23 cellular contexts compared by ENCODE assay signal in genomic region chr9:134972140-134972539, GRCh38. TPM values are rescaled to one million over a fixed set of nuclear protein-coding genes. Genes with fewer than 3 reads are reported as not detected.
"Had no signal": no experiment of that assay in that cellular context is flagged by ENCODE, and none has a peak within 500 bp of the region (broad histone marks: within the 10 kb centered on the region; RNA-seq: fewer than 3 reads in every experiment).

No MANE protein-coding gene starts in this region.

- H3K4me1 Mint-ChIP-seq: activated naive CD8-positive, alpha-beta T cell treated with anti-CD3 and anti-CD28 coated beads for 36 hours; central memory CD8-positive, alpha-beta T cell; naive thymus-derived CD8-positive, alpha-beta T cell; stimulated activated naive B cell treated with anti-CD40 and anti-IgM and Interleukin-4, amounts not matched to agents 10 μg/mL and 1 μg/mL and 100 μg/mL, for 72 hours had no signal

- H3K9me3 Mint-ChIP-seq: activated naive CD8-positive, alpha-beta T cell treated with anti-CD3 and anti-CD28 coated beads for 36 hours; activated T-helper 1 cell treated with anti-CD3 and anti-CD28 coated beads, Interleukin-12 subunit alpha, Interleukin-12 subunit beta, Interleukin-2, Interleukin-4 antibody, amounts not matched to agents 30 ng/mL and 10 ng/mL and 1 ng/mL, durations not matched to agents 14 hours and 24 hours and 36 hours; central memory CD8-positive, alpha-beta T cell; naive thymus-derived CD8-positive, alpha-beta T cell; stimulated activated naive B cell treated with anti-CD40 and anti-IgM and Interleukin-4, amounts not matched to agents 10 μg/mL and 1 μg/mL and 100 μg/mL, for 72 hours had no signal

- H3K9me3 ChIP-seq: colonic mucosa, esophagus muscularis mucosa, neutrophil, pancreas, thoracic aorta had no signal

- H3K27ac ChIP-seq: colonic mucosa, dorsolateral prefrontal cortex, esophagus muscularis mucosa, pancreas, skin epidermis, thoracic aorta had no signal

- H3K27ac Mint-ChIP-seq: activated CD8-positive, alpha-beta T cell treated with anti-CD3 and anti-CD28 coated beads, Interleukin-2, amount 10 ng/mL, durations not matched to agents 7 days and 5 days; activated naive CD8-positive, alpha-beta T cell treated with anti-CD3 and anti-CD28 coated beads for 36 hours; activated T-helper 1 cell treated with anti-CD3 and anti-CD28 coated beads, Interleukin-12 subunit alpha, Interleukin-12 subunit beta, Interleukin-2, Interleukin-4 antibody, amounts not matched to agents 30 ng/mL and 10 ng/mL and 1 ng/mL, durations not matched to agents 14 hours and 24 hours and 36 hours; naive thymus-derived CD8-positive, alpha-beta T cell; stimulated activated naive B cell treated with anti-CD40 and anti-IgM and Interleukin-4, amounts not matched to agents 10 μg/mL and 1 μg/mL and 100 μg/mL, for 72 hours had no signal

- ATAC-seq: activated CD8-positive, alpha-beta T cell treated with anti-CD3 and anti-CD28 coated beads, Interleukin-2, amount 10 ng/mL, durations not matched to agents 7 days and 5 days; naive thymus-derived CD8-positive, alpha-beta T cell; pancreas; stimulated activated naive B cell treated with anti-CD40 and anti-IgM and Interleukin-4, amounts not matched to agents 10 μg/mL and 1 μg/mL and 100 μg/mL, for 72 hours had no signal

- DNase-seq: activated CD4-positive, alpha-beta T cell treated with anti-CD3 and anti-CD28 coated beads for 1 hour; activated CD4-positive, alpha-beta T cell treated with anti-CD3 and anti-CD28 coated beads, Interleukin-2, amount 50 U/mL, for 1 hour; activated CD8-positive, alpha-beta T cell treated with anti-CD3 and anti-CD28 coated beads, Interleukin-2, amount 10 ng/mL, durations not matched to agents 7 days and 5 days; activated naive CD8-positive, alpha-beta T cell treated with anti-CD3 and anti-CD28 coated beads for 36 hours; colonic mucosa; hippocampal formation; naive thymus-derived CD8-positive, alpha-beta T cell; stimulated activated CD4-positive, alpha-beta T cell treated with anti-CD3 and anti-CD28 coated beads, Interleukin-2, amount 100 ng/mL, for 24 hours; stimulated activated naive B cell treated with anti-CD40 and anti-IgM and Interleukin-4, amounts not matched to agents 10 μg/mL and 1 μg/mL and 100 μg/mL, for 72 hours; T-helper 1 cell had no signal

- H3K27me3 ChIP-seq: colonic mucosa, neutrophil had no signal

- H3K4me3 Mint-ChIP-seq: activated CD8-positive, alpha-beta T cell treated with anti-CD3 and anti-CD28 coated beads, Interleukin-2, amount 10 ng/mL, durations not matched to agents 7 days and 5 days; activated naive CD8-positive, alpha-beta T cell treated with anti-CD3 and anti-CD28 coated beads for 36 hours; activated T-helper 1 cell treated with anti-CD3 and anti-CD28 coated beads, Interleukin-12 subunit alpha, Interleukin-12 subunit beta, Interleukin-2, Interleukin-4 antibody, amounts not matched to agents 30 ng/mL and 10 ng/mL and 1 ng/mL, durations not matched to agents 14 hours and 24 hours and 36 hours; central memory CD8-positive, alpha-beta T cell; naive thymus-derived CD8-positive, alpha-beta T cell; stimulated activated naive B cell treated with anti-CD40 and anti-IgM and Interleukin-4, amounts not matched to agents 10 μg/mL and 1 μg/mL and 100 μg/mL, for 72 hours had no signal

- H3K4me3 ChIP-seq: colonic mucosa, dorsolateral prefrontal cortex, esophagus muscularis mucosa, lung, pancreas, skin epidermis, thoracic aorta had no signal

- FAIRE-seq: astrocyte, frontal cortex, pancreas, TTC549 had no signal

- H3K36me3 ChIP-seq: colonic mucosa, esophagus muscularis mucosa, neutrophil, pancreas, thoracic aorta had no signal

- H3K36me3 Mint-ChIP-seq: activated naive CD8-positive, alpha-beta T cell treated with anti-CD3 and anti-CD28 coated beads for 36 hours; naive thymus-derived CD8-positive, alpha-beta T cell; stimulated activated naive B cell treated with anti-CD40 and anti-IgM and Interleukin-4, amounts not matched to agents 10 μg/mL and 1 μg/mL and 100 μg/mL, for 72 hours had no signal

- H3K4me1 ChIP-seq: colonic mucosa, pancreas had no signal

RNA-seq across cellular contexts. Expression of gene FCN1, which starts 54.4 kb away (rescaled TPM):
- total RNA-seq: activated CD8-positive, alpha-beta T cell treated with anti-CD3 and anti-CD28 coated beads, Interleukin-2, amount 10 ng/mL, durations not matched to agents 7 days and 5 days; activated naive CD8-positive, alpha-beta T cell treated with anti-CD3 and anti-CD28 coated beads for 36 hours; activated T-helper 1 cell treated with anti-CD3 and anti-CD28 coated beads, Interleukin-12 subunit alpha, Interleukin-12 subunit beta, Interleukin-2, Interleukin-4 antibody, amounts not matched to agents 30 ng/mL and 10 ng/mL and 1 ng/mL, durations not matched to agents 14 hours and 24 hours and 36 hours; astrocyte; pulmonary artery endothelial cell had no signal
